Comparison of ENCODE assay signal across 6 cellular contexts in the genomic region with DNA sequence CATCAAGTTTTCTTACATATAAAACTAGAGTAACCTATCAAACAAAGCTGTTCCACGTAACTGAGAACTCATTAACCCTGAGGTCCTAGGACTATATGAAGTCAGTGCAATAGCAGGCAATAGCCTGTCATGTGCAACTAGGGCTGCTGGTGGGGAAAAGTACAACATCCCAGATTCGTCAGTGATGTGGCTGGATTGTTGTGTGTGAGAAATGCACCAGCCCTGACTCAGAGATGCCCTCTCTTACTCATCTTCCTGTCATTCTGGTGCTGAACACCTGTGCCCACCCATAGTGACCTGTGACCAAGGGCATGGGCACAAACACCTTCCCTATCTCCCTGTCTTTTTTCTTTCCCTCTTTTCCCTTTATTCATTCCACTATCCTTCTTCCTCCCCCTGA.
DNase-seq lines count a peak whose midpoint lies in the region; ATAC-seq and TF ChIP-seq lines count a peak whose summit lies in the region.
"Not testable (repeated sequence)": the region's sequence is repeated elsewhere in the genome, so short reads cannot be mapped to it uniquely, and the experiment has no call there.

No MANE protein-coding gene starts in this region.

- DNase-seq in PC-3 = peak; percentile 25
- not testable (repeated sequence) for DNase-seq in RWPE2 (ENCODE audit: low spot score)
- peak; percentile 41 for DNase-seq in SW480 (ENCODE audit: low spot score)
- peak in 1 of 2 donors; percentile 0 for DNase-seq in activated T-cell treated with anti-CD3 and anti-CD28 coated beads, Interleukin-2, amount 50 U/mL, for 72 hours
- DNase-seq in activated naive CD4-positive, alpha-beta T cell treated with anti-CD3 and anti-CD28 coated beads for 36 hours = peak; percentile 7
- peak; percentile 38 for DNase-seq in kidney tubule cell (ENCODE audit: low spot score)

- H3K36me3 ChIP-seq in PC-3 (ENCODE audit: low read depth, low read length); RWPE2 (ENCODE audit: low read depth): not testable (repeated sequence)

- not testable (repeated sequence) for H3K9ac ChIP-seq in PC-3 (ENCODE audit: low read length)

- not testable (repeated sequence) for H3K9me3 ChIP-seq in PC-3 (ENCODE audit: low read length); RWPE2 (ENCODE audit: severe bottlenecking)

- H3K9me3 Mint-ChIP-seq in activated T-cell treated with anti-CD3 and anti-CD28 coated beads, Interleukin-2, amount 50 U/mL, for 72 hours; activated naive CD4-positive, alpha-beta T cell treated with anti-CD3 and anti-CD28 coated beads for 36 hours: not testable (repeated sequence)

- H3K27me3 Mint-ChIP-seq in activated T-cell treated with anti-CD3 and anti-CD28 coated beads, Interleukin-2, amount 50 U/mL, for 72 hours (ENCODE audit: low read depth); activated naive CD4-positive, alpha-beta T cell treated with anti-CD3 and anti-CD28 coated beads for 36 hours (ENCODE audit: low read depth): not testable (repeated sequence)

- not testable (repeated sequence) for H4K20me1 ChIP-seq in PC-3 (ENCODE audit: low read length)

- CTCF ChIA-PET in PC-3 (lab: Charles Lee); activated naive CD4-positive, alpha-beta T cell treated with anti-CD3 and anti-CD28 coated beads for 36 hours (lab: Charles Lee): not testable (repeated sequence)

- not testable (repeated sequence) for H3K4me2 ChIP-seq in PC-3 (ENCODE audit: low read length)

- not testable (repeated sequence) for H3K36me3 Mint-ChIP-seq in activated T-cell treated with anti-CD3 and anti-CD28 coated beads, Interleukin-2, amount 50 U/mL, for 72 hours (ENCODE audit: insufficient read depth in 2 of 2); activated naive CD4-positive, alpha-beta T cell treated with anti-CD3 and anti-CD28 coated beads for 36 hours (ENCODE audit: low read depth)

- not testable (repeated sequence) for H3K4me3 ChIP-seq in PC-3 (ENCODE audit: low read length); RWPE2 (ENCODE audit: severe bottlenecking)

- H2AFZ ChIP-seq in PC-3 (ENCODE audit: low read length) = not testable (repeated sequence)

- not testable (repeated sequence) for H3K4me1 Mint-ChIP-seq in activated T-cell treated with anti-CD3 and anti-CD28 coated beads, Interleukin-2, amount 50 U/mL, for 72 hours (ENCODE audit: low read depth); activated naive CD4-positive, alpha-beta T cell treated with anti-CD3 and anti-CD28 coated beads for 36 hours (ENCODE audit: low read depth)

- intact Hi-C loops in PC-3 (cut with micrococcal nuclease); activated naive CD4-positive, alpha-beta T cell treated with anti-CD3 and anti-CD28 coated beads for 36 hours (cut with micrococcal nuclease): not testable (repeated sequence)

- H3K9me2 ChIP-seq in PC-3 (replicated peaks; ENCODE audit: low read length) = not testable (repeated sequence)

- TF ChIP-seq CTCF in PC-3 (conservative IDR thresholded peaks at IDR 0.05; ENCODE audit: low read depth, low read length); RWPE2 (IDR thresholded peaks at IDR 0.05; ENCODE audit: poor library complexity, severe bottlenecking): not testable (repeated sequence)

- not testable (repeated sequence) for H3K27me3 ChIP-seq in PC-3 (ENCODE audit: low read length); RWPE2 (ENCODE audit: insufficient read depth, poor library complexity, severe bottlenecking)

- H3F3A ChIP-seq in PC-3 (ENCODE audit: low read length, unreplicated experiment) = not testable (repeated sequence)

- H3K27ac ChIP-seq in PC-3 (ENCODE audit: low read length); RWPE2 (ENCODE audit: poor library complexity, severe bottlenecking): not testable (repeated sequence)

- BruUV-seq in PC-3 (replicated peaks; lab: Mats Ljungman, UMichigan) = not testable (repeated sequence)

- H3K4me1 ChIP-seq in PC-3 (ENCODE audit: insufficient read depth, low read length); RWPE2 (ENCODE audit: insufficient read depth, poor library complexity, severe bottlenecking): not testable (repeated sequence)

- not testable (repeated sequence) for ATAC-seq in PC-3
- ATAC-seq in RWPE2 (ENCODE audit: low read depth) = peak; percentile 42; the same call in 2 of the 3 replicates
- peak; percentile 31 to 66 for ATAC-seq in activated T-cell treated with anti-CD3 and anti-CD28 coated beads, Interleukin-2, amount 50 U/mL, for 72 hours (replicated peaks in 1 of 2)

- not testable (repeated sequence) for H3K79me2 ChIP-seq in PC-3 (ENCODE audit: low read length)

- not testable (repeated sequence) for H3K4me3 Mint-ChIP-seq in activated T-cell treated with anti-CD3 and anti-CD28 coated beads, Interleukin-2, amount 50 U/mL, for 72 hours; activated naive CD4-positive, alpha-beta T cell treated with anti-CD3 and anti-CD28 coated beads for 36 hours

- POLR2A ChIA-PET in PC-3 (lab: Charles Lee; ENCODE audit: unreplicated experiment) = not testable (repeated sequence)

- H3K27ac Mint-ChIP-seq in activated T-cell treated with anti-CD3 and anti-CD28 coated beads, Interleukin-2, amount 50 U/mL, for 72 hours; activated naive CD4-positive, alpha-beta T cell treated with anti-CD3 and anti-CD28 coated beads for 36 hours: not testable (repeated sequence)
